2 cellular contexts compared by ENCODE assay signal in the genomic region with DNA sequence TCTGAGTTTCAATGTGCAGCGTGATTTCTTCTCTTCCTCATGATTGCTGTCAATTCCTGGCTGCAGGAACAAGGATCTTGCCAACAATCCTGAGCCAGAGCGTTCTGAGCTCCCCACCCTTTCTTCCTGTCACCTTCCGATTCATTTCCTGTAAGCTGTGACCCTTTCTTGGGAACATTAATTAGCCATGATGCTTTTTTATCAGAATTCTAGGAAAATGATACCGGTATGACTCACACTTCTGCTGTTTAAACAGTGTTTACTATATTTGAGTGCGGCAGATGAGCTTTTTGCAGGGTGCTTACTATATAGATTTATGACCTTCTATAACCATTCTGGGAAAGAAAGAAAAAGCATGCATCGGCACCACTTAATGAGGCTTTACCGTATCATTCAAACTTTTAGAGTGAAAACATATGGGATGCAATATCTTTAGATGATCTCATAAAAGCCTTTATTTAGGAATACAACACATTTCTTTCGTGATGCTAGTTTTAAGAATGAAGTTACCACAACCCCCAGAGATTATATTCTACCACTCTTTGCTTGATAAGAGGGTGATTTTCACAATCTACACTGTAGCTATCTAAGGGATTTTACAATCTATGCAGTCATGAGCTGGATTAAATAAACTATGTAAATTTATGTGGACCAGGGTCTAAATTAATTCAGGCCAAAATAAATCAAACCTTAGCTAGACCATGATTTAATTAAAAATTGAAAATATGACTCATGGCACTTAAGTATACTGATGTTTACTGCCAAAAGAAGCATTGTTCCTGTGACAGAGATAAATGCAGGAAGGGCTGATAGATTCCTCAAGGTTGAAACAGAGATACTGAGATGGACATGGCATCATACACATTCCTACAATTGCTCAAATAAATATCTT.
TF ChIP-seq lines count a peak whose summit lies in the region.

No MANE protein-coding gene starts in this region.

TF ChIP-seq in liver, 16 proteins besides CTCF, POLR2A, EP300 and RAD21:
- TF ChIP-seq JUND (IDR thresholded peaks at IDR 0.05) = peak; percentile 68 to 71
- no peak for TF ChIP-seq MAX (IDR thresholded peaks at IDR 0.05)
- TF ChIP-seq EGR1 (IDR thresholded peaks at IDR 0.05; ENCODE audit: low read depth in 2 of 2) = no peak
- TF ChIP-seq HNF4A (conservative IDR thresholded peaks at IDR 0.05) = no peak
- TF ChIP-seq SP1 (IDR thresholded peaks at IDR 0.05) = peak; percentile 16
- no peak for TF ChIP-seq RXRA (IDR thresholded peaks at IDR 0.05)
- peak; percentile 93 for TF ChIP-seq NR2F2 (IDR thresholded peaks at IDR 0.05)
- no peak for TF ChIP-seq FOXA1 (IDR thresholded peaks at IDR 0.05)

TF ChIP-seq in HepG2, 621 proteins besides CTCF, POLR2A, EP300 and RAD21:
- no peak for TF ChIP-seq TBP (CRISPR knock-in tag; IDR thresholded peaks at IDR 0.05)
- no peak for TF ChIP-seq JDP2 (CRISPR knock-in tag; IDR thresholded peaks at IDR 0.05; ENCODE audit: borderline replicate concordance)
- TF ChIP-seq, protein P1, sequence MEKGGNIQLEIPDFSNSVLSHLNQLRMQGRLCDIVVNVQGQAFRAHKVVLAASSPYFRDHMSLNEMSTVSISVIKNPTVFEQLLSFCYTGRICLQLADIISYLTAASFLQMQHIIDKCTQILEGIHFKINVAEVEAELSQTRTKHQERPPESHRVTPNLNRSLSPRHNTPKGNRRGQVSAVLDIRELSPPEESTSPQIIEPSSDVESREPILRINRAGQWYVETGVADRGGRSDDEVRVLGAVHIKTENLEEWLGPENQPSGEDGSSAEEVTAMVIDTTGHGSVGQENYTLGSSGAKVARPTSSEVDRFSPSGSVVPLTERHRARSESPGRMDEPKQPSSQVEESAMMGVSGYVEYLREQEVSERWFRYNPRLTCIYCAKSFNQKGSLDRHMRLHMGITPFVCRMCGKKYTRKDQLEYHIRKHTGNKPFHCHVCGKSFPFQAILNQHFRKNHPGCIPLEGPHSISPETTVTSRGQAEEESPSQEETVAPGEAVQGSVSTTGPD (CRISPR knock-in tag; IDR thresholded peaks at IDR 0.05) = no peak
- no peak for TF ChIP-seq RFX5 (IDR thresholded peaks at IDR 0.05; ENCODE audit: low read depth, low read length)
- TF ChIP-seq NFIB (CRISPR knock-in tag; IDR thresholded peaks at IDR 0.05; ENCODE audit: borderline replicate concordance) = no peak
- TF ChIP-seq HOXA9 (CRISPR knock-in tag; IDR thresholded peaks at IDR 0.05; ENCODE audit: borderline replicate concordance) = no peak
- no peak for TF ChIP-seq KLF6 (CRISPR knock-in tag; IDR thresholded peaks at IDR 0.05)
- TF ChIP-seq ERF (CRISPR knock-in tag; IDR thresholded peaks at IDR 0.05) = no peak
- TF ChIP-seq GLI4 (CRISPR knock-in tag; IDR thresholded peaks at IDR 0.05; ENCODE audit: borderline replicate concordance) = no peak
- no peak for TF ChIP-seq HMG20A (CRISPR knock-in tag; IDR thresholded peaks at IDR 0.05; ENCODE audit: borderline replicate concordance)
- TF ChIP-seq SOX13 (IDR thresholded peaks at IDR 0.05) = no peak
- TF ChIP-seq SOX13 (CRISPR knock-in tag; conservative IDR thresholded peaks at IDR 0.05 in 1 of 2, IDR thresholded peaks at IDR 0.05 in 1 of 2) = no peak
- no peak for TF ChIP-seq SNAPC2 (CRISPR knock-in tag; IDR thresholded peaks at IDR 0.05)
- no peak for TF ChIP-seq ZNF468 (CRISPR knock-in tag; IDR thresholded peaks at IDR 0.05)
- no peak for TF ChIP-seq AGO2 (optimal IDR thresholded peaks at IDR 0.05; ENCODE audit: low read depth, low read length)
- no peak for TF ChIP-seq ZNF549 (CRISPR knock-in tag; IDR thresholded peaks at IDR 0.05)
- no peak for TF ChIP-seq ATF7-NPFF (CRISPR knock-in tag; IDR thresholded peaks at IDR 0.05; ENCODE audit: low read depth)
- no peak for TF ChIP-seq ZNF777 (CRISPR knock-in tag; IDR thresholded peaks at IDR 0.05)
- TF ChIP-seq ZNF10 (CRISPR knock-in tag; IDR thresholded peaks at IDR 0.05; ENCODE audit: borderline replicate concordance, low read depth) = no peak
- no peak for TF ChIP-seq RBFOX2 (IDR thresholded peaks at IDR 0.05; ENCODE audit: low read depth, low read length)
